ENCODE assay signal across 24 cellular contexts in the genomic region with DNA sequence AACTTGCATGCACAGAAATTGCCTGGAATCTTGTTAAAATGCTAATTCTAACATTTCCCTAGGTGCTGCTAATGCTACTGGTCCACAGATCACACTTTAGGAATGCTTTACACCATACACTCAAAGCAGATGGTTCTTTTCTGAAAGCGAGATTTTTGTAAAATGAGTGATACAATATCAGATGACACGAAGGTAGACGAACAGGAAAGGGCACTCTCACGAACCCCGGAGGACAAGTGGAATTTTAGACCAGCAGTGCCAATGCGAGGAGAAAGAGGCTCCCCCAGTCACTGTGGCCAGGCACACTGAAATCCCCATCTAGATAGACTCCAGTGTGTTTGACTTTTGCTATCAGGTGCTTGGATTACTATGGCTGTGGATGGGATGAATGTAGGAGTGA.
"Had no signal": no experiment of that assay in that cellular context is flagged by ENCODE, and none has a peak within 500 bp of the region (broad histone marks: within the 10 kb centered on the region; RNA-seq: fewer than 3 reads in every experiment).

No MANE protein-coding gene starts in this region.

- H3K27me3 Mint-ChIP-seq: naive thymus-derived CD8-positive, alpha-beta T cell; stimulated activated memory B cell treated with anti-CD40 and anti-IgM and Interleukin-4, amounts not matched to agents 10 μg/mL and 1 μg/mL and 100 μg/mL, for 72 hours had no signal

- H3K4me3 Mint-ChIP-seq: naive thymus-derived CD8-positive, alpha-beta T cell; nephron progenitor cell; stimulated activated memory B cell treated with anti-CD40 and anti-IgM and Interleukin-4, amounts not matched to agents 10 μg/mL and 1 μg/mL and 100 μg/mL, for 72 hours had no signal

- H3K4me1 Mint-ChIP-seq: naive thymus-derived CD8-positive, alpha-beta T cell; nephron progenitor cell; stimulated activated memory B cell treated with anti-CD40 and anti-IgM and Interleukin-4, amounts not matched to agents 10 μg/mL and 1 μg/mL and 100 μg/mL, for 72 hours had no signal

- H3K4me3 ChIP-seq: coronary artery, esophagus squamous epithelium, lower lobe of right lung, ovary, psoas muscle, skin epidermis, spleen, thoracic aorta, tibial nerve, upper lobe of right lung, uterus had no signal

- H3K27ac Mint-ChIP-seq: nephron progenitor cell; stimulated activated memory B cell treated with anti-CD40 and anti-IgM and Interleukin-4, amounts not matched to agents 10 μg/mL and 1 μg/mL and 100 μg/mL, for 72 hours had no signal

- H3K27me3 ChIP-seq: esophagus squamous epithelium, ovary, spleen, tibial nerve, upper lobe of right lung, uterus had no signal

- DNase-seq: dermis blood vessel endothelial cell; effector memory CD4-positive, alpha-beta T cell; erythroblast; esophagus squamous epithelium; foreskin melanocyte; left ventricle myocardium superior; lower lobe of right lung; naive thymus-derived CD8-positive, alpha-beta T cell; nephron progenitor cell; nucleus accumbens; ovary; posterior cingulate gyrus; psoas muscle; right cardiac atrium; spleen; stimulated activated CD4-positive, alpha-beta T cell treated with anti-CD3 and anti-CD28 coated beads, Interleukin-4, amount 100 ng/mL, for 4 hours; stimulated activated naive CD8-positive, alpha-beta T cell treated with anti-CD3 and anti-CD28 coated beads, Interleukin-15, Interleukin-2, amounts not matched to agents 100 U/mL and 50 U/mL, for 24 hours; upper lobe of right lung; uterus had no signal

- ATAC-seq: left ventricle myocardium superior; lower lobe of right lung; naive thymus-derived CD8-positive, alpha-beta T cell; psoas muscle; right cardiac atrium; stimulated activated memory B cell treated with anti-CD40 and anti-IgM and Interleukin-4, amounts not matched to agents 10 μg/mL and 1 μg/mL and 100 μg/mL, for 72 hours; stimulated activated naive CD8-positive, alpha-beta T cell treated with anti-CD3 and anti-CD28 coated beads, Interleukin-15, Interleukin-2, amounts not matched to agents 100 U/mL and 50 U/mL, for 24 hours; upper lobe of right lung had no signal

- H3K36me3 ChIP-seq: ovary, uterus had no signal

- H3K9me3 ChIP-seq: esophagus squamous epithelium, lower lobe of right lung, ovary, psoas muscle, spleen, thoracic aorta, tibial nerve, upper lobe of right lung, uterus had no signal
